21 cellular contexts compared by ENCODE assay signal in genomic region chr9:101114317-101114716, GRCh38.
"Had no signal": no experiment of that assay in that cellular context is flagged by ENCODE, and none has a peak within 500 bp of the region (broad histone marks: within the 10 kb centered on the region; RNA-seq: fewer than 3 reads in every experiment).

No MANE protein-coding gene starts in this region.

- H3K36me3 Mint-ChIP-seq: activated naive CD4-positive, alpha-beta T cell treated with anti-CD3 and anti-CD28 coated beads, Interleukin-2, amount 50 U/mL, for 24 hours had no signal

- H3K4me1 ChIP-seq: breast epithelium had no signal

- H3K27ac Mint-ChIP-seq: activated CD8-positive, alpha-beta T cell treated with anti-CD3 and anti-CD28 coated beads, Interleukin-2, amount 10 ng/mL, durations not matched to agents 7 days and 5 days; activated naive CD4-positive, alpha-beta T cell treated with anti-CD3 and anti-CD28 coated beads, Interleukin-2, amount 50 U/mL, for 24 hours; T-helper 1 cell treated with Interleukin-12 subunit alpha and Interleukin-12 subunit beta and Interleukin-4 antibody, amounts not matched to agents 30 μg/mL and 1 μg/mL, for 36 hours had no signal

- H3K4me3 Mint-ChIP-seq: activated CD8-positive, alpha-beta T cell treated with anti-CD3 and anti-CD28 coated beads, Interleukin-2, amount 10 ng/mL, durations not matched to agents 7 days and 5 days; activated naive CD4-positive, alpha-beta T cell treated with anti-CD3 and anti-CD28 coated beads, Interleukin-2, amount 50 U/mL, for 24 hours; T-helper 1 cell treated with Interleukin-12 subunit alpha and Interleukin-12 subunit beta and Interleukin-4 antibody, amounts not matched to agents 30 μg/mL and 1 μg/mL, for 36 hours had no signal

- H3K9me3 ChIP-seq: breast epithelium had no signal

- H3K27me3 ChIP-seq: breast epithelium had no signal

- H3K9me3 Mint-ChIP-seq: T-helper 1 cell treated with Interleukin-12 subunit alpha and Interleukin-12 subunit beta and Interleukin-4 antibody, amounts not matched to agents 30 μg/mL and 1 μg/mL, for 36 hours had no signal

- DNase-seq: activated CD4-positive, alpha-beta T cell treated with anti-CD3 and anti-CD28 coated beads for 48 hours; activated CD4-positive, alpha-beta T cell treated with anti-CD3 and anti-CD28 coated beads, Interleukin-2, amount 50 U/mL, for 4 hours; activated CD4-positive, CD25-positive, alpha-beta regulatory T cell treated with anti-CD3 and anti-CD28 coated beads, Interleukin-2, amount 50 U/mL, for 72 hours; activated CD8-positive, alpha-beta memory T cell treated with anti-CD3 and anti-CD28 coated beads, Interleukin-2, amount 50 U/mL, for 48 hours; activated CD8-positive, alpha-beta T cell treated with anti-CD3 and anti-CD28 coated beads, Interleukin-2, amount 10 ng/mL, durations not matched to agents 7 days and 5 days; activated naive CD4-positive, alpha-beta T cell; activated T-cell treated with anti-CD3 and anti-CD28 coated beads, Interleukin-2, amount 50 U/mL, for 1 hour; aorta; NCI-H1092; NCI-H1417 treated with DMSO at 0.1 percent for 48 hours; NCI-H1694; NCI-H2029; NCI-H2107; NCI-H2171 treated with DMSO at 0.1 percent for 48 hours; NCI-H226; NCI-H526; PC-3; SHP77 treated with DMSO at 0.1 percent for 48 hours had no signal

- H3K27ac ChIP-seq: breast epithelium had no signal

- H3K4me1 Mint-ChIP-seq: activated naive CD4-positive, alpha-beta T cell treated with anti-CD3 and anti-CD28 coated beads, Interleukin-2, amount 50 U/mL, for 24 hours had no signal

- H3K36me3 ChIP-seq: breast epithelium had no signal

- H3K4me3 ChIP-seq: breast epithelium had no signal
